Comparison of ENCODE assay signal across 8 cellular contexts in genomic region chrX:40945366-40945713, GRCh38.
DNase-seq lines count a peak whose midpoint lies in the region; ATAC-seq and TF ChIP-seq lines count a peak whose summit lies in the region.

No MANE protein-coding gene starts in this region.

- H3K36me3 Mint-ChIP-seq in effector memory CD8-positive, alpha-beta T cell (ENCODE audit: insufficient read depth) = no peaks in the 10 kb centered on the region

- H3K27ac ChIP-seq in breast epithelium = peak overlapping the region; percentile 42 to 43
- no peak overlapping the region for H3K27ac ChIP-seq in MM.1S (ENCODE audit: low read length)

- H3K4me3 Mint-ChIP-seq in effector memory CD8-positive, alpha-beta T cell = no peak overlapping the region

- no peak overlapping the region for H3K27ac Mint-ChIP-seq in effector memory CD8-positive, alpha-beta T cell

- H3K9me3 Mint-ChIP-seq in effector memory CD8-positive, alpha-beta T cell = no peaks in the 10 kb centered on the region

- H3K9ac ChIP-seq in MM.1S (ENCODE audit: low read length) = no peak overlapping the region

- no peaks in the 10 kb centered on the region for H4K20me1 ChIP-seq in MM.1S (ENCODE audit: insufficient read depth, low read length)

- H3F3A ChIP-seq in MM.1S (ENCODE audit: insufficient read depth, low read length) = no peaks in the 10 kb centered on the region

- H3K4me1 Mint-ChIP-seq in effector memory CD8-positive, alpha-beta T cell (ENCODE audit: low read depth in 2 of 2) = peaks cover 0 to 3% of the 10 kb centered on the region in 2 donors

- no peaks in the 10 kb centered on the region for H3K79me2 ChIP-seq in MM.1S (ENCODE audit: low read length)

- ATAC-seq in GM18498 (IDR thresholded peaks at IDR 0.05; ENCODE audit: unreplicated experiment) (peak; percentile 64), GM21526 (IDR thresholded peaks at IDR 0.05; ENCODE audit: low FRiP score, unreplicated experiment) (no peak)
- no peak for ATAC-seq in effector memory CD8-positive, alpha-beta T cell (replicated peaks)

- H3K4me2 ChIP-seq in MM.1S (ENCODE audit: low read depth, low read length) = no peak overlapping the region

- DNase-seq in LHCN-M2 (ENCODE audit: low read depth) (peak; percentile 95), breast epithelium (ENCODE audit: low spot score in 2 of 2) (peak in 1 of 2 donors; percentile 27), mucosa of gallbladder (ENCODE audit: low spot score) (peak; percentile 52), MM.1S (no peak), NCI-H2029 treated with DMSO at 0.1 percent for 48 hours (lab: John Stamatoyannopoulos, UW) (no peak)
- no peak for DNase-seq in effector memory CD8-positive, alpha-beta T cell

- H2AFZ ChIP-seq in MM.1S (ENCODE audit: low read length) = no peak overlapping the region

- H3K36me3 ChIP-seq in breast epithelium (no peaks in the 10 kb centered on the region), MM.1S (replicated peaks; ENCODE audit: insufficient read depth, low read length) (no peaks in the 10 kb centered on the region)

- H3K27me3 ChIP-seq in breast epithelium (peaks cover 0 to 13% of the 10 kb centered on the region in 2 donors), MM.1S (replicated peaks; ENCODE audit: insufficient read depth, low read length) (no peaks in the 10 kb centered on the region)

- no peak overlapping the region for H3K4me3 ChIP-seq in breast epithelium
- H3K4me3 ChIP-seq in MM.1S (ENCODE audit: low read length) = no peak overlapping the region

- H3K9me3 ChIP-seq in breast epithelium = no peaks in the 10 kb centered on the region
- H3K9me3 ChIP-seq in MM.1S (replicated peaks; ENCODE audit: insufficient read depth, low read length) = no peaks in the 10 kb centered on the region

- H3K4me1 ChIP-seq in breast epithelium (no peaks in the 10 kb centered on the region), MM.1S (ENCODE audit: low read length) (no peaks in the 10 kb centered on the region)

- no peaks in the 10 kb centered on the region for H3K27me3 Mint-ChIP-seq in effector memory CD8-positive, alpha-beta T cell

- TF ChIP-seq POLR2A in breast epithelium (IDR thresholded peaks at IDR 0.05) = no peak

- TF ChIP-seq CTCF in breast epithelium (IDR thresholded peaks at IDR 0.05) (no peak), MM.1S (IDR thresholded peaks at IDR 0.05; ENCODE audit: low read length) (no peak)

- intact Hi-C loops in breast epithelium (cut with DNase I; ENCODE audit: low total_unique reads) = no loop called here

- H3K9me2 ChIP-seq in MM.1S (replicated peaks; ENCODE audit: insufficient read depth, low read length) = no peaks in the 10 kb centered on the region

Comparison
In these comparisons a context has a peak if more than half of its experiments do, and no peak if none do; other contexts are left out.
1. DNase-seq: peak in LHCN-M2 (single experiment) and mucosa of gallbladder (single experiment); none in MM.1S (single experiment), NCI-H2029 treated with DMSO at 0.1 percent for 48 hours (single experiment) and effector memory CD8-positive, alpha-beta T cell (0 of 3).